11 cellular contexts compared by ENCODE assay signal in the genomic region with DNA sequence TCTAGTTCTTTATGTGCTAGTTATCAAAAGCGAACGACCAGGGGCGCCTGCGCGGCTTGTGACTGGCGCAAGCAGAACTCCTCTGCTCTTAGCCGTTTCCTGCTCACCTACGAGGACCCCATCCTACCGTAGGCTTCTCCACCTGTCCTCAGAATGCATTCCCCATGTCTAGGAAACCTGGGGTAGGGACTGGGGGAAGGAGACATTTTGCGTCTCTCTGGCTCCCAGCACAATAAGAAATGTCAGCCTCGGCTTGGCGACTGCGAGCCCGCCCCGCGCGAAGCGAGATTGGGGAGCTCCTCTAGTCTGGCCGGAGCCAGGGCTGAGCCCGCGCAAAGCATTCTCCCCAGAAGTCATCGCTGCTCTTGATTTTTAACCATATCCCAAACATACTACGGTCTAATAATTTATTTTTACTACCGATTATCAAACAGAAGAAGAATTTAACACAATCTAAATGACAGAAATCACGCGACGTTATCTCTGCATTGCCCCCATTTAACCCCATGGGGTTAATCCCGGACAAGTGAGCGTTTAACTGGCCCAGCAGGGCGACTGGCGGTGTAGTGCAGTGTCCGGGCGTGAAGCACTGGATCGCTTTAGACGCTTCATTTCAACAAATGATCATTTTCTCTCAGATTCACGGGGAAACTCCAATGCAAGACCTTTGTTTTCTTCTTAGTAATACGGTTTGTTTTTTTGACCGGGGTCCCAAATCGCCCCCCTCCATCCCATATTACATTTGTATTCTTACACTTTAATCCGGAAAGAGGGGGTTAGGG. TPM values are rescaled to one million over a fixed set of nuclear protein-coding genes. Genes with fewer than 3 reads are reported as not detected.
DNase-seq lines count a peak whose midpoint lies in the region; ATAC-seq lines count a peak whose summit lies in the region.
"Had no signal": no experiment of that assay in that cellular context is flagged by ENCODE, and none has a peak within 500 bp of the region (broad histone marks: within the 10 kb centered on the region; RNA-seq: fewer than 3 reads in every experiment).

No MANE protein-coding gene starts in this region.

- intact Hi-C loops in activated T-helper 2 cell treated with anti-CD3 and anti-CD28 coated beads, Interferon-gamma antibody, Interleukin-2, Interleukin-4, amounts not matched to agents 10 μg/mL and 5 μg/mL and 100 μg/mL, durations not matched to agents 14 hours and 24 hours and 36 hours (cut with micrococcal nuclease), result loop anchor here (5.0 kb wide), 1 partner anchor 1011 kb away; no protein-coding TSS in a partner anchor

- ATAC-seq in activated T-cell treated with anti-CD3 and anti-CD28 coated beads, Interleukin-2, amount 50 U/mL, for 4 hours, result no peak
- ATAC-seq in stimulated activated naive B cell treated with anti-CD40 and anti-IgM and Interleukin-4, amounts not matched to agents 10 μg/mL and 1 μg/mL and 100 μg/mL, for 72 hours (replicated peaks), result no peak

- H3K27ac Mint-ChIP-seq in activated T-helper 2 cell treated with anti-CD3 and anti-CD28 coated beads, Interferon-gamma antibody, Interleukin-2, Interleukin-4, amounts not matched to agents 10 μg/mL and 5 μg/mL and 100 μg/mL, durations not matched to agents 14 hours and 24 hours and 36 hours, result peak overlapping the region; percentile 19
- H3K27ac Mint-ChIP-seq in stimulated activated naive B cell treated with anti-CD40 and anti-IgM and Interleukin-4, amounts not matched to agents 10 μg/mL and 1 μg/mL and 100 μg/mL, for 72 hours, result peak overlapping the region; percentile 93

- no peak overlapping the region for H3K4me3 Mint-ChIP-seq in activated T-cell treated with anti-CD3 and anti-CD28 coated beads, Interleukin-2, amount 50 U/mL, for 4 hours
- H3K4me3 Mint-ChIP-seq in activated T-helper 2 cell treated with anti-CD3 and anti-CD28 coated beads, Interferon-gamma antibody, Interleukin-2, Interleukin-4, amounts not matched to agents 10 μg/mL and 5 μg/mL and 100 μg/mL, durations not matched to agents 14 hours and 24 hours and 36 hours (ENCODE audit: low read depth), result no peak overlapping the region
- peak overlapping the region; percentile 16 to 49 for H3K4me3 Mint-ChIP-seq in stimulated activated naive B cell treated with anti-CD40 and anti-IgM and Interleukin-4, amounts not matched to agents 10 μg/mL and 1 μg/mL and 100 μg/mL, for 72 hours

- H3K36me3 Mint-ChIP-seq in activated T-cell treated with anti-CD3 and anti-CD28 coated beads, Interleukin-2, amount 50 U/mL, for 4 hours (ENCODE audit: insufficient read depth), result no peaks in the 10 kb centered on the region
- peaks cover 11% of the 10 kb centered on the region for H3K36me3 Mint-ChIP-seq in activated T-helper 2 cell treated with anti-CD3 and anti-CD28 coated beads, Interferon-gamma antibody, Interleukin-2, Interleukin-4, amounts not matched to agents 10 μg/mL and 5 μg/mL and 100 μg/mL, durations not matched to agents 14 hours and 24 hours and 36 hours (ENCODE audit: low read depth)
- H3K36me3 Mint-ChIP-seq in stimulated activated naive B cell treated with anti-CD40 and anti-IgM and Interleukin-4, amounts not matched to agents 10 μg/mL and 1 μg/mL and 100 μg/mL, for 72 hours, result peaks cover 2 to 9% of the 10 kb centered on the region in 2 donors

- peaks cover 5% of the 10 kb centered on the region for H3K9me3 Mint-ChIP-seq in activated T-cell treated with anti-CD3 and anti-CD28 coated beads, Interleukin-2, amount 50 U/mL, for 4 hours
- peaks cover 4% of the 10 kb centered on the region for H3K9me3 Mint-ChIP-seq in activated T-helper 2 cell treated with anti-CD3 and anti-CD28 coated beads, Interferon-gamma antibody, Interleukin-2, Interleukin-4, amounts not matched to agents 10 μg/mL and 5 μg/mL and 100 μg/mL, durations not matched to agents 14 hours and 24 hours and 36 hours
- peaks cover 3 to 13% of the 10 kb centered on the region in 2 donors for H3K9me3 Mint-ChIP-seq in stimulated activated naive B cell treated with anti-CD40 and anti-IgM and Interleukin-4, amounts not matched to agents 10 μg/mL and 1 μg/mL and 100 μg/mL, for 72 hours

- H3K4me1 Mint-ChIP-seq in activated T-cell treated with anti-CD3 and anti-CD28 coated beads, Interleukin-2, amount 50 U/mL, for 4 hours (ENCODE audit: low read depth), result peaks cover 7% of the 10 kb centered on the region
- H3K4me1 Mint-ChIP-seq in activated T-helper 2 cell treated with anti-CD3 and anti-CD28 coated beads, Interferon-gamma antibody, Interleukin-2, Interleukin-4, amounts not matched to agents 10 μg/mL and 5 μg/mL and 100 μg/mL, durations not matched to agents 14 hours and 24 hours and 36 hours (ENCODE audit: low read depth), result peaks cover 7% of the 10 kb centered on the region
- peaks cover 10 to 33% of the 10 kb centered on the region in 2 donors for H3K4me1 Mint-ChIP-seq in stimulated activated naive B cell treated with anti-CD40 and anti-IgM and Interleukin-4, amounts not matched to agents 10 μg/mL and 1 μg/mL and 100 μg/mL, for 72 hours

- H3K27me3 Mint-ChIP-seq in activated T-cell treated with anti-CD3 and anti-CD28 coated beads, Interleukin-2, amount 50 U/mL, for 4 hours (ENCODE audit: low read depth), result peaks cover 86% of the 10 kb centered on the region
- peaks cover 83% of the 10 kb centered on the region for H3K27me3 Mint-ChIP-seq in activated T-helper 2 cell treated with anti-CD3 and anti-CD28 coated beads, Interferon-gamma antibody, Interleukin-2, Interleukin-4, amounts not matched to agents 10 μg/mL and 5 μg/mL and 100 μg/mL, durations not matched to agents 14 hours and 24 hours and 36 hours (ENCODE audit: low read depth)
- H3K27me3 Mint-ChIP-seq in stimulated activated naive B cell treated with anti-CD40 and anti-IgM and Interleukin-4, amounts not matched to agents 10 μg/mL and 1 μg/mL and 100 μg/mL, for 72 hours, result peaks cover 79 to 80% of the 10 kb centered on the region in 2 donors

- peak; percentile 28 to 29 for DNase-seq in activated T-cell treated with anti-CD3 and anti-CD28 coated beads, Interleukin-2, amount 50 U/mL, for 48 hours
- DNase-seq in activated T-cell treated with anti-CD3 and anti-CD28 coated beads, Interleukin-2, amount 50 U/mL, for 4 hours, result no peak
- no peak for DNase-seq in activated T-helper 2 cell treated with anti-CD3 and anti-CD28 coated beads, Interferon-gamma antibody, Interleukin-2, Interleukin-4, amounts not matched to agents 10 μg/mL and 5 μg/mL and 100 μg/mL, durations not matched to agents 14 hours and 24 hours and 36 hours (ENCODE audit: low spot score)
- DNase-seq in left kidney (ENCODE audit: low read depth, low spot score) (peak; percentile 42), medulla oblongata (ENCODE audit: extremely low spot score) (no peak), cerebellar cortex (ENCODE audit: low spot score) (no peak), AG08395 (ENCODE audit: low spot score) (no peak)
- no peak for DNase-seq in stimulated activated naive B cell treated with anti-CD40 and anti-IgM and Interleukin-4, amounts not matched to agents 10 μg/mL and 1 μg/mL and 100 μg/mL, for 72 hours
- DNase-seq: hippocampal formation, NCI-H187, thyroid gland had no signal

RNA-seq across cellular contexts. Expression of a gene that starts 7.9 kb away (rescaled TPM):
- total RNA-seq in activated T-cell treated with anti-CD3 and anti-CD28 coated beads, Interleukin-2, amount 50 U/mL, for 4 hours, result not detected
- not detected in 2 replicates for total RNA-seq in activated T-helper 2 cell treated with anti-CD3 and anti-CD28 coated beads, Interferon-gamma antibody, Interleukin-2, Interleukin-4, amounts not matched to agents 10 μg/mL and 5 μg/mL and 100 μg/mL, durations not matched to agents 14 hours and 24 hours and 36 hours
- total RNA-seq: thyroid gland had no signal

Comparison
In these comparisons a context has a peak if more than half of its experiments do, and no peak if none do; other contexts are left out.
1. DNase-seq: peak in activated T-cell treated with anti-CD3 and anti-CD28 coated beads, Interleukin-2, amount 50 U/mL, for 48 hours (2 of 2) and left kidney (single experiment); none in activated T-cell treated with anti-CD3 and anti-CD28 coated beads, Interleukin-2, amount 50 U/mL, for 4 hours (single experiment), activated T-helper 2 cell treated with anti-CD3 and anti-CD28 coated beads, Interferon-gamma antibody, Interleukin-2, Interleukin-4, amounts not matched to agents 10 μg/mL and 5 μg/mL and 100 μg/mL, durations not matched to agents 14 hours and 24 hours and 36 hours (single experiment), stimulated activated naive B cell treated with anti-CD40 and anti-IgM and Interleukin-4, amounts not matched to agents 10 μg/mL and 1 μg/mL and 100 μg/mL, for 72 hours (single experiment), medulla oblongata (single experiment), cerebellar cortex (single experiment) and AG08395 (single experiment).
2. H3K4me3 Mint-ChIP-seq: peak in stimulated activated naive B cell treated with anti-CD40 and anti-IgM and Interleukin-4, amounts not matched to agents 10 μg/mL and 1 μg/mL and 100 μg/mL, for 72 hours (2 of 2); none in activated T-cell treated with anti-CD3 and anti-CD28 coated beads, Interleukin-2, amount 50 U/mL, for 4 hours (single experiment) and activated T-helper 2 cell treated with anti-CD3 and anti-CD28 coated beads, Interferon-gamma antibody, Interleukin-2, Interleukin-4, amounts not matched to agents 10 μg/mL and 5 μg/mL and 100 μg/mL, durations not matched to agents 14 hours and 24 hours and 36 hours (single experiment).